20 cellular contexts compared by ENCODE assay signal in genomic region chr3:126147147-126147931, GRCh38. TPM values are rescaled to one million over a fixed set of nuclear protein-coding genes. Genes with fewer than 3 reads are reported as not detected.
DNase-seq lines count a peak whose midpoint lies in the region; ATAC-seq and TF ChIP-seq lines count a peak whose summit lies in the region.
"Had no signal": no experiment of that assay in that cellular context is flagged by ENCODE, and none has a peak within 500 bp of the region (broad histone marks: within the 10 kb centered on the region; RNA-seq: fewer than 3 reads in every experiment).

No MANE protein-coding gene starts in this region.

- no peak overlapping the region for H3K4me3 Mint-ChIP-seq in activated CD4-positive, alpha-beta T cell treated with anti-CD3 and anti-CD28 coated beads, Interleukin-2, amount 10 ng/mL, durations not matched to agents 24 days and 14 days
- H3K4me3 Mint-ChIP-seq in activated CD4-positive, alpha-beta T cell treated with anti-CD3 and anti-CD28 coated beads for 36 hours, result no peak overlapping the region
- H3K4me3 Mint-ChIP-seq in activated T-helper 17 cell treated with anti-CD3 and anti-CD28 coated beads, Interleukin-2, amount 50 U/mL, for 72 hours, result no peak overlapping the region
- H3K4me3 Mint-ChIP-seq: activated naive CD8-positive, alpha-beta T cell treated with anti-CD3 and anti-CD28 coated beads for 36 hours had no signal

- TF ChIP-seq CTCF in lung (IDR thresholded peaks at IDR 0.05; ENCODE audit: control extremely low read depth, extremely low read depth) (no peak), suprapubic skin (IDR thresholded peaks at IDR 0.05) (no peak)

- H3K4me1 ChIP-seq in lung (ENCODE audit: control insufficient read depth in 2 of 2, insufficient read depth in 2 of 2, low read length in 2 of 2) (no peaks in the 10 kb centered on the region), suprapubic skin (no peaks in the 10 kb centered on the region)
- H3K4me1 ChIP-seq: HAP-1 had no signal

- H3K4me1 Mint-ChIP-seq in activated CD4-positive, alpha-beta T cell treated with anti-CD3 and anti-CD28 coated beads, Interleukin-2, amount 10 ng/mL, durations not matched to agents 24 days and 14 days, result no peaks in the 10 kb centered on the region
- H3K4me1 Mint-ChIP-seq in activated CD4-positive, alpha-beta T cell treated with anti-CD3 and anti-CD28 coated beads for 36 hours, result no peaks in the 10 kb centered on the region
- no peaks in the 10 kb centered on the region for H3K4me1 Mint-ChIP-seq in activated T-helper 17 cell treated with anti-CD3 and anti-CD28 coated beads, Interleukin-2, amount 50 U/mL, for 72 hours
- H3K4me1 Mint-ChIP-seq: activated naive CD8-positive, alpha-beta T cell treated with anti-CD3 and anti-CD28 coated beads for 36 hours had no signal

- no peak for TF ChIP-seq POLR2A in suprapubic skin (IDR thresholded peaks at IDR 0.05)

- H3K27me3 Mint-ChIP-seq in activated CD4-positive, alpha-beta T cell treated with anti-CD3 and anti-CD28 coated beads, Interleukin-2, amount 10 ng/mL, durations not matched to agents 24 days and 14 days, result peaks cover 16% of the 10 kb centered on the region
- H3K27me3 Mint-ChIP-seq in activated CD4-positive, alpha-beta T cell treated with anti-CD3 and anti-CD28 coated beads for 36 hours, result peaks cover 4% of the 10 kb centered on the region
- H3K27me3 Mint-ChIP-seq in activated T-helper 17 cell treated with anti-CD3 and anti-CD28 coated beads, Interleukin-2, amount 50 U/mL, for 72 hours, result no peaks in the 10 kb centered on the region
- H3K27me3 Mint-ChIP-seq: activated naive CD8-positive, alpha-beta T cell treated with anti-CD3 and anti-CD28 coated beads for 36 hours had no signal

- H3K36me3 Mint-ChIP-seq in activated CD4-positive, alpha-beta T cell treated with anti-CD3 and anti-CD28 coated beads, Interleukin-2, amount 10 ng/mL, durations not matched to agents 24 days and 14 days (ENCODE audit: low read depth), result no peaks in the 10 kb centered on the region
- H3K36me3 Mint-ChIP-seq in activated CD4-positive, alpha-beta T cell treated with anti-CD3 and anti-CD28 coated beads for 36 hours (ENCODE audit: low read depth), result no peaks in the 10 kb centered on the region
- no peaks in the 10 kb centered on the region for H3K36me3 Mint-ChIP-seq in activated T-helper 17 cell treated with anti-CD3 and anti-CD28 coated beads, Interleukin-2, amount 50 U/mL, for 72 hours (ENCODE audit: low read depth)
- H3K36me3 Mint-ChIP-seq: activated naive CD8-positive, alpha-beta T cell treated with anti-CD3 and anti-CD28 coated beads for 36 hours had no signal

- no peaks in the 10 kb centered on the region for H3K36me3 ChIP-seq in lung (ENCODE audit: control insufficient read depth in 2 of 2, insufficient read depth in 2 of 2, low read length in 2 of 2)
- no peaks in the 10 kb centered on the region for H3K36me3 ChIP-seq in suprapubic skin
- H3K36me3 ChIP-seq: HAP-1 had no signal

- H3K9me3 ChIP-seq in lung (ENCODE audit: control insufficient read depth in 2 of 2, insufficient read depth in 1 of 2, low read length in 1 of 2) (no peaks in the 10 kb centered on the region), suprapubic skin (no peaks in the 10 kb centered on the region)
- H3K9me3 ChIP-seq: HAP-1, thoracic aorta had no signal

- H3K27ac Mint-ChIP-seq in activated CD4-positive, alpha-beta T cell treated with anti-CD3 and anti-CD28 coated beads, Interleukin-2, amount 10 ng/mL, durations not matched to agents 24 days and 14 days, result no peak overlapping the region
- no peak overlapping the region for H3K27ac Mint-ChIP-seq in activated CD4-positive, alpha-beta T cell treated with anti-CD3 and anti-CD28 coated beads for 36 hours
- no peak overlapping the region for H3K27ac Mint-ChIP-seq in activated T-helper 17 cell treated with anti-CD3 and anti-CD28 coated beads, Interleukin-2, amount 50 U/mL, for 72 hours
- H3K27ac Mint-ChIP-seq: activated naive CD8-positive, alpha-beta T cell treated with anti-CD3 and anti-CD28 coated beads for 36 hours had no signal

- POLR2A ChIA-PET in activated CD4-positive, alpha-beta T cell treated with anti-CD3 and anti-CD28 coated beads for 36 hours (lab: Charles Lee), result no interaction called here

- H3K27me3 ChIP-seq in lung (ENCODE audit: control insufficient read depth, insufficient read depth) (no peaks in the 10 kb centered on the region), suprapubic skin (no peaks in the 10 kb centered on the region)

- H3K4me3 ChIP-seq in lung (no peak overlapping the region), suprapubic skin (no peak overlapping the region)
- H3K4me3 ChIP-seq: coronary artery, HAP-1, thoracic aorta had no signal

- no peak for ATAC-seq in activated CD4-positive, alpha-beta T cell treated with anti-CD3 and anti-CD28 coated beads for 36 hours
- ATAC-seq in activated T-helper 17 cell treated with anti-CD3 and anti-CD28 coated beads, Interleukin-2, amount 50 U/mL, for 72 hours (replicated peaks), result peak; percentile 24
- ATAC-seq in lung (ENCODE audit: insufficient read depth, low FRiP score), result no peak
- no peak for ATAC-seq in GM21723 (IDR thresholded peaks at IDR 0.05; ENCODE audit: unreplicated experiment)

- intact Hi-C loops in activated CD4-positive, alpha-beta T cell treated with anti-CD3 and anti-CD28 coated beads, Interleukin-2, amount 10 ng/mL, durations not matched to agents 24 days and 14 days (cut with micrococcal nuclease), result no loop called here
- intact Hi-C loops in activated CD4-positive, alpha-beta T cell treated with anti-CD3 and anti-CD28 coated beads for 36 hours (cut with DNase I, micrococcal nuclease), result no loop called here

- no peak for TF ChIP-seq EP300 in suprapubic skin (IDR thresholded peaks at IDR 0.05)

- DNase-seq in activated CD4-positive, alpha-beta T cell treated with anti-CD3 and anti-CD28 coated beads, Interleukin-2, amount 10 ng/mL, durations not matched to agents 24 days and 14 days, result peak; percentile 42
- DNase-seq in activated CD4-positive, alpha-beta T cell treated with anti-CD3 and anti-CD28 coated beads for 36 hours, result no peak
- DNase-seq in lung (ENCODE audit: low spot score) (peak; percentile 23), suprapubic skin (ENCODE audit: low spot score in 2 of 2) (peak; percentile 44 to 70), NCI-H1092 treated with DMSO at 0.1 percent for 48 hours (lab: John Stamatoyannopoulos, UW) (no peak), NCI-H82 treated with DMSO at 0.1 percent for 48 hours (lab: John Stamatoyannopoulos, UW; ENCODE audit: unreplicated experiment) (no peak)
- DNase-seq: activated naive CD8-positive, alpha-beta T cell treated with anti-CD3 and anti-CD28 coated beads for 36 hours; AML-193; DMS79 treated with DMSO at 0.1 percent for 48 hours; NCI-H2029; occipital lobe; T-helper 2 cell had no signal

- CTCF ChIA-PET in activated CD4-positive, alpha-beta T cell treated with anti-CD3 and anti-CD28 coated beads for 36 hours (lab: Charles Lee), result interaction anchor here (0.7 kb wide), 1 partner anchor 10 kb away, joined by 4 read pairs; no protein-coding TSS in a partner anchor

- 89 to 96% methylated on average over 7 of the region's 7 CpGs for WGBS in lung, 2 donors
- WGBS in suprapubic skin, result 93% methylated on average over 5 of the region's 7 CpGs

- H3K9me3 Mint-ChIP-seq in activated CD4-positive, alpha-beta T cell treated with anti-CD3 and anti-CD28 coated beads, Interleukin-2, amount 10 ng/mL, durations not matched to agents 24 days and 14 days, result no peaks in the 10 kb centered on the region
- H3K9me3 Mint-ChIP-seq in activated CD4-positive, alpha-beta T cell treated with anti-CD3 and anti-CD28 coated beads for 36 hours (ENCODE audit: low read depth), result no peaks in the 10 kb centered on the region
- no peaks in the 10 kb centered on the region for H3K9me3 Mint-ChIP-seq in activated T-helper 17 cell treated with anti-CD3 and anti-CD28 coated beads, Interleukin-2, amount 50 U/mL, for 72 hours
- H3K9me3 Mint-ChIP-seq: activated naive CD8-positive, alpha-beta T cell treated with anti-CD3 and anti-CD28 coated beads for 36 hours had no signal

- no peak overlapping the region for H3K27ac ChIP-seq in lung (ENCODE audit: low read depth in 1 of 2, low read length in 1 of 2)
- no peak overlapping the region for H3K27ac ChIP-seq in suprapubic skin
- H3K27ac ChIP-seq: 22Rv1, coronary artery, KMS-11, thoracic aorta, VCaP had no signal

RNA-seq across cellular contexts. Expression of gene ALDH1L1, which starts 33.0 kb away (rescaled TPM):
- total RNA-seq in activated CD4-positive, alpha-beta T cell treated with anti-CD3 and anti-CD28 coated beads, Interleukin-2, amount 10 ng/mL, durations not matched to agents 24 days and 14 days, result not detected in 2 replicates
- total RNA-seq in activated CD4-positive, alpha-beta T cell treated with anti-CD3 and anti-CD28 coated beads for 36 hours, result under 1 TPM; 0.05 to 0.18 TPM
- under 1 TPM; 0.24 to 0.26 TPM for total RNA-seq in activated T-helper 17 cell treated with anti-CD3 and anti-CD28 coated beads, Interleukin-2, amount 50 U/mL, for 72 hours
- total RNA-seq in lung (1 to 10 TPM in 1 of 2 donors, under 1 TPM in 1; 0.51 to 9.0 TPM), suprapubic skin (1 to 10 TPM; 5.1 to 8.5 (median 7.4) TPM)
- 1 to 10 TPM; 2.3 to 3.3 TPM for polyA plus RNA-seq in lung
- total RNA-seq: activated naive CD8-positive, alpha-beta T cell treated with anti-CD3 and anti-CD28 coated beads for 36 hours had no signal

Comparison
In these comparisons a context has a peak if more than half of its experiments do, and no peak if none do; other contexts are left out.
1. DNase-seq: peak in activated CD4-positive, alpha-beta T cell treated with anti-CD3 and anti-CD28 coated beads, Interleukin-2, amount 10 ng/mL, durations not matched to agents 24 days and 14 days (single experiment), lung (single experiment) and suprapubic skin (2 of 2); none in activated CD4-positive, alpha-beta T cell treated with anti-CD3 and anti-CD28 coated beads for 36 hours (single experiment), NCI-H1092 treated with DMSO at 0.1 percent for 48 hours (single experiment) and NCI-H82 treated with DMSO at 0.1 percent for 48 hours (single experiment).